In the genomic region with DNA sequence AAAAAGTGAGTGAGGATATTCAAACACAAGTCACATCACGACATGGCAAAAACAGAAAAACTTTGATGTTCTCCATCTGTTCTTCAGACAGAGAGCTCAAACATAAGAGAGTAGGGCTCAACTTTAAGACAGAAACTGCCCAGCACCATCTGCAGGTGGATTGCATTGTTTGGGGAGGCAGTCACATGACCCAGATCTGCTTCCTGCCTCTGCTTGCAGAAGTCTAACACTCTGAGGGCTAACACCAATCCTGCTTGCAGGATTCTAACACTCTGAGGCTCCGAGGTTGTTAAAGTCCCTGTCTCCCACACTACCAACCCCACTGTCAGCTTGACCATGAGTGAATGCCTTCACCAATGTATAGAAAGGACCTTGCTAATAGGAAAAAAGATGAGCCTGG, we compare ENCODE assay signal across 8 cellular contexts.
A peak's percentile ranks its signal among the peaks of the same experiment; 100 is the strongest.
DNase-seq lines count a peak whose midpoint lies in the region; ATAC-seq, FAIRE-seq and TF ChIP-seq lines count a peak whose summit lies in the region.

No MANE protein-coding gene starts in this region.

- no peak for FAIRE-seq in HTR-8/SVneo (lab: Jason Lieb, UNC)

- H3K4me1 ChIP-seq in osteoblast (ENCODE audit: insufficient read depth, low read length) = no peaks in the 10 kb centered on the region

- no peaks in the 10 kb centered on the region for H3K36me3 Mint-ChIP-seq in activated naive CD4-positive, alpha-beta T cell treated with anti-CD3 and anti-CD28 coated beads, Interleukin-2, amount 50 U/mL, for 72 hours

- no peaks in the 10 kb centered on the region for H3K27me3 ChIP-seq in osteoblast (ENCODE audit: insufficient read depth, low read length)

- DNase-seq in AG10803 (ENCODE audit: low read depth) (peak; percentile 49), osteoblast (ENCODE audit: insufficient read length, low spot score, missing footprints) (peak; percentile 72), SKM-1 (lab: John Stamatoyannopoulos, UW; ENCODE audit: unreplicated experiment) (no peak), HTR-8/SVneo (ENCODE audit: insufficient read length, low spot score) (no peak), H4 (ENCODE audit: low spot score) (no peak)
- DNase-seq in activated naive CD4-positive, alpha-beta T cell treated with anti-CD3 and anti-CD28 coated beads, Interleukin-2, amount 50 U/mL, for 72 hours (ENCODE audit: low spot score in 2 of 2) = no peak

- H3K4me3 ChIP-seq in AG10803 (ENCODE audit: low read length) (peak overlapping the region; percentile 12; the same call in 1 of the 2 replicates), osteoblast (ENCODE audit: insufficient read depth, low read length) (no peak overlapping the region)

- H3K79me2 ChIP-seq in osteoblast (ENCODE audit: insufficient read depth, low read length) = no peaks in the 10 kb centered on the region

- no peak overlapping the region for H3K27ac ChIP-seq in osteoblast (ENCODE audit: low read depth, low read length)

- H3K27ac Mint-ChIP-seq in activated naive CD4-positive, alpha-beta T cell treated with anti-CD3 and anti-CD28 coated beads, Interleukin-2, amount 50 U/mL, for 72 hours = no peak overlapping the region

- no peaks in the 10 kb centered on the region for H3K9me3 ChIP-seq in osteoblast (ENCODE audit: low read depth, low read length)

- H3K9me3 Mint-ChIP-seq in activated naive CD4-positive, alpha-beta T cell treated with anti-CD3 and anti-CD28 coated beads, Interleukin-2, amount 50 U/mL, for 72 hours = no peaks in the 10 kb centered on the region

- TF ChIP-seq CTCF in AG10803 (conservative IDR thresholded peaks at IDR 0.05; ENCODE audit: low read length) = peak; percentile 35
- TF ChIP-seq CTCF in osteoblast (IDR thresholded peaks at IDR 0.05; ENCODE audit: extremely low read depth, low read depth, low read length) = no peak

- H2AFZ ChIP-seq in osteoblast (ENCODE audit: low read length) = no peak overlapping the region

- no peak overlapping the region for H3K4me2 ChIP-seq in osteoblast (ENCODE audit: insufficient read depth, low read length)

- peak; percentile 73 for ATAC-seq in GM18873 (IDR thresholded peaks at IDR 0.05; ENCODE audit: low FRiP score, unreplicated experiment)
- peak; percentile 84 for ATAC-seq in HG03095 (IDR thresholded peaks at IDR 0.05; ENCODE audit: unreplicated experiment)
- peak; percentile 51 to 52 for ATAC-seq in activated naive CD4-positive, alpha-beta T cell treated with anti-CD3 and anti-CD28 coated beads, Interleukin-2, amount 50 U/mL, for 72 hours

- H3K36me3 ChIP-seq in osteoblast (ENCODE audit: insufficient read depth, low read length) = no peaks in the 10 kb centered on the region

- H4K20me1 ChIP-seq in osteoblast (ENCODE audit: insufficient read depth, low read length) = no peaks in the 10 kb centered on the region

Comparison
In these comparisons a context has a peak if more than half of its experiments do, and no peak if none do; other contexts are left out.
1. DNase-seq: peak in AG10803 (single experiment) and osteoblast (single experiment); none in activated naive CD4-positive, alpha-beta T cell treated with anti-CD3 and anti-CD28 coated beads, Interleukin-2, amount 50 U/mL, for 72 hours (0 of 2), SKM-1 (single experiment), HTR-8/SVneo (single experiment) and H4 (single experiment).
2. Peak in every context shown above with its lines, with median percentiles within 50 percentile points of each other: ATAC-seq.